In the genomic region with DNA sequence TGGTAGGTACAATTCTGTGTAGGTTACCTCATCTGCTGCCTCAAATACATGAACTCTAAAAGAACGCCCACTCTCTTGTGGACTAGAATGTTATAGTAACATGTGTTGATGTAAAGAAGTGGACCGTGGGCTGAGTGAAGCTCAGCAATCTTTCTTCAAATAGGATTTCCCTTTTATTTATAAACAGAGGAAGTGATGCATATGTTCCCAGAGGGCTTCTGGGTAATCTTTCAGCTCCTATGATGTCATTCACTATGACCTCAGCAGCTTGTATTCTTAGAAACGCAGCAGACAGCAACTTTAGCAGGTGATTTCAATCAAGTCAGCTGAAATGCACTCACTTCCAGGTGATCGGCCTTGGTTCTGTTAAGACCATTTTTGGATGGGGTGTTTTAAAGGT, we compare ENCODE assay signal across 9 cellular contexts. TPM values are rescaled to one million over a fixed set of nuclear protein-coding genes. Genes with fewer than 3 reads are reported as not detected.
DNase-seq lines count a peak whose midpoint lies in the region; ATAC-seq and TF ChIP-seq lines count a peak whose summit lies in the region.
"Had no signal": no experiment of that assay in that cellular context is flagged by ENCODE, and none has a peak within 500 bp of the region (broad histone marks: within the 10 kb centered on the region; RNA-seq: fewer than 3 reads in every experiment).

No MANE protein-coding gene starts in this region.

- peak overlapping the region; percentile 50; the same call in 1 of the 2 replicates for H3K4me2 ChIP-seq in OCI-LY7 (ENCODE audit: low read length)

- H3K27ac ChIP-seq in OCI-LY7 (ENCODE audit: low read depth, low read length, poor library complexity, severe bottlenecking) (peak overlapping the region; percentile 75), aorta (ENCODE audit: low read depth in 1 of 2, low read length in 2 of 2) (no peak overlapping the region)

- no peaks in the 10 kb centered on the region for H3K9me2 ChIP-seq in OCI-LY7 (ENCODE audit: insufficient read depth, low read length)

- no peaks in the 10 kb centered on the region for H3K79me2 ChIP-seq in OCI-LY7 (ENCODE audit: insufficient read depth, low read depth, low read length)

- peaks cover 42% of the 10 kb centered on the region for H3K36me3 Mint-ChIP-seq in activated CD4-positive, alpha-beta memory T cell treated with anti-CD3 and anti-CD28 coated beads for 36 hours
- H3K36me3 Mint-ChIP-seq in activated CD4-positive, alpha-beta memory T cell treated with anti-CD3 and anti-CD28 coated beads, Interleukin-2, amount 10 ng/mL, durations not matched to agents 7 days and 5 days (ENCODE audit: low read depth): peaks cover 55% of the 10 kb centered on the region
- peaks cover 91% of the 10 kb centered on the region for H3K36me3 Mint-ChIP-seq in stimulated activated effector memory CD8-positive, alpha-beta T cell treated with anti-CD3 and anti-CD28 coated beads, Interleukin-12 subunit alpha, Interleukin-12 subunit beta, amount 100 ng/mL, for 72 hours

- peak overlapping the region; percentile 3 for H3K27ac Mint-ChIP-seq in activated CD4-positive, alpha-beta memory T cell treated with anti-CD3 and anti-CD28 coated beads for 36 hours
- H3K27ac Mint-ChIP-seq in activated CD4-positive, alpha-beta memory T cell treated with anti-CD3 and anti-CD28 coated beads, Interleukin-2, amount 10 ng/mL, durations not matched to agents 7 days and 5 days: no peak overlapping the region
- H3K27ac Mint-ChIP-seq in stimulated activated effector memory CD8-positive, alpha-beta T cell treated with anti-CD3 and anti-CD28 coated beads, Interleukin-12 subunit alpha, Interleukin-12 subunit beta, amount 100 ng/mL, for 72 hours: peak overlapping the region; percentile 89

- no peak overlapping the region for H3K4me3 ChIP-seq in OCI-LY7 (ENCODE audit: low read depth, low read length, poor library complexity, severe bottlenecking)
- H3K4me3 ChIP-seq in epithelial cell of esophagus (ENCODE audit: low read length): no peak overlapping the region
- H3K4me3 ChIP-seq in aorta (ENCODE audit: low read length in 2 of 2): no peak overlapping the region

- H2AFZ ChIP-seq in OCI-LY7 (ENCODE audit: low read length): no peak overlapping the region; the same call in 1 of the 2 replicates

- 39 to 59% methylated on average over 4 of the region's 4 CpGs for WGBS in aorta, 2 donors

- no peaks in the 10 kb centered on the region for H3K27me3 Mint-ChIP-seq in activated CD4-positive, alpha-beta memory T cell treated with anti-CD3 and anti-CD28 coated beads for 36 hours
- no peaks in the 10 kb centered on the region for H3K27me3 Mint-ChIP-seq in activated CD4-positive, alpha-beta memory T cell treated with anti-CD3 and anti-CD28 coated beads, Interleukin-2, amount 10 ng/mL, durations not matched to agents 7 days and 5 days

- no peaks in the 10 kb centered on the region for H3K9me3 ChIP-seq in OCI-LY7 (ENCODE audit: low read length)
- no peaks in the 10 kb centered on the region for H3K9me3 ChIP-seq in aorta (ENCODE audit: control insufficient read depth, low read length)

- BruUV-seq in OCI-LY7 (replicated peaks; lab: Mats Ljungman, UMichigan): no TSS peak

- H3K4me3 Mint-ChIP-seq in activated CD4-positive, alpha-beta memory T cell treated with anti-CD3 and anti-CD28 coated beads for 36 hours: no peak overlapping the region
- no peak overlapping the region for H3K4me3 Mint-ChIP-seq in activated CD4-positive, alpha-beta memory T cell treated with anti-CD3 and anti-CD28 coated beads, Interleukin-2, amount 10 ng/mL, durations not matched to agents 7 days and 5 days
- peak overlapping the region; percentile 37 for H3K4me3 Mint-ChIP-seq in stimulated activated effector memory CD8-positive, alpha-beta T cell treated with anti-CD3 and anti-CD28 coated beads, Interleukin-12 subunit alpha, Interleukin-12 subunit beta, amount 100 ng/mL, for 72 hours
- H3K4me3 Mint-ChIP-seq: neural crest cell had no signal

- H3K4me1 ChIP-seq in OCI-LY7 (ENCODE audit: insufficient read depth, low read length, poor library complexity, severe bottlenecking): peaks cover 39% of the 10 kb centered on the region
- H3K4me1 ChIP-seq in aorta (ENCODE audit: control insufficient read depth in 1 of 2, insufficient read depth in 2 of 2, low read length in 2 of 2): no peaks in the 10 kb centered on the region

- H3K9me3 Mint-ChIP-seq in activated CD4-positive, alpha-beta memory T cell treated with anti-CD3 and anti-CD28 coated beads for 36 hours: no peaks in the 10 kb centered on the region
- H3K9me3 Mint-ChIP-seq in activated CD4-positive, alpha-beta memory T cell treated with anti-CD3 and anti-CD28 coated beads, Interleukin-2, amount 10 ng/mL, durations not matched to agents 7 days and 5 days: no peaks in the 10 kb centered on the region
- no peaks in the 10 kb centered on the region for H3K9me3 Mint-ChIP-seq in stimulated activated effector memory CD8-positive, alpha-beta T cell treated with anti-CD3 and anti-CD28 coated beads, Interleukin-12 subunit alpha, Interleukin-12 subunit beta, amount 100 ng/mL, for 72 hours
- H3K9me3 Mint-ChIP-seq: neural crest cell had no signal

- peak; percentile 86 for ATAC-seq in stimulated activated effector memory CD8-positive, alpha-beta T cell treated with anti-CD3 and anti-CD28 coated beads, Interleukin-12 subunit alpha, Interleukin-12 subunit beta, amount 100 ng/mL, for 72 hours
- no peak for ATAC-seq in aorta (ENCODE audit: low FRiP score)

- DNase-seq in activated CD4-positive, alpha-beta memory T cell treated with anti-CD3 and anti-CD28 coated beads for 36 hours: no peak
- DNase-seq in activated CD4-positive, alpha-beta memory T cell treated with anti-CD3 and anti-CD28 coated beads, Interleukin-2, amount 10 ng/mL, durations not matched to agents 7 days and 5 days: no peak
- DNase-seq in OCI-LY7 (ENCODE audit: low spot score): peak; percentile 55
- peak; percentile 41 for DNase-seq in epithelial cell of esophagus (ENCODE audit: low read depth)
- DNase-seq in stimulated activated effector memory CD8-positive, alpha-beta T cell treated with anti-CD3 and anti-CD28 coated beads, Interleukin-12 subunit alpha, Interleukin-12 subunit beta, amount 100 ng/mL, for 72 hours (ENCODE audit: low spot score in 2 of 2): no peak
- no peak for DNase-seq in aorta
- DNase-seq in stimulated activated CD8-positive, alpha-beta memory T cell treated with anti-CD3 and anti-CD28 coated beads, Interleukin-4, amount 100 ng/mL, for 48 hours: no peak
- no peak for DNase-seq in effector CD4-positive, alpha-beta T cell

- CTCF ChIA-PET in activated CD4-positive, alpha-beta memory T cell treated with anti-CD3 and anti-CD28 coated beads for 36 hours (lab: Charles Lee): interaction anchor here (1.0 to 2.2 kb wide), 2 partner anchors 66 to 166 kb away, joined by 3 to 8 read pairs; no protein-coding TSS in a partner anchor
- CTCF ChIA-PET in activated CD4-positive, alpha-beta memory T cell treated with anti-CD3 and anti-CD28 coated beads, Interleukin-2, amount 10 ng/mL, durations not matched to agents 7 days and 5 days (lab: Charles Lee): interaction anchor here (0.7 to 5.6 kb wide), 3 partner anchors 16 to 166 kb away, joined by 3 to 35 read pairs (median 3); no protein-coding TSS in a partner anchor
- CTCF ChIA-PET in OCI-LY7 (lab: Charles Lee; ENCODE audit: unreplicated experiment): interaction anchor here (1.4 kb wide), 1 partner anchor 9 kb away, joined by 4 read pairs; no protein-coding TSS in a partner anchor

- TF ChIP-seq CTCF in OCI-LY7 (conservative IDR thresholded peaks at IDR 0.05; ENCODE audit: low read length) (no peak), epithelial cell of esophagus (IDR thresholded peaks at IDR 0.05; ENCODE audit: insufficient read depth, low read depth, low read length, missing control alignments) (no peak)

- H3K4me1 Mint-ChIP-seq in activated CD4-positive, alpha-beta memory T cell treated with anti-CD3 and anti-CD28 coated beads for 36 hours (ENCODE audit: low read depth): peaks cover 23% of the 10 kb centered on the region
- peaks cover 14% of the 10 kb centered on the region for H3K4me1 Mint-ChIP-seq in activated CD4-positive, alpha-beta memory T cell treated with anti-CD3 and anti-CD28 coated beads, Interleukin-2, amount 10 ng/mL, durations not matched to agents 7 days and 5 days
- peaks cover 30% of the 10 kb centered on the region for H3K4me1 Mint-ChIP-seq in stimulated activated effector memory CD8-positive, alpha-beta T cell treated with anti-CD3 and anti-CD28 coated beads, Interleukin-12 subunit alpha, Interleukin-12 subunit beta, amount 100 ng/mL, for 72 hours

- intact Hi-C loops in activated CD4-positive, alpha-beta memory T cell treated with anti-CD3 and anti-CD28 coated beads for 36 hours (cut with micrococcal nuclease): no loop called here
- intact Hi-C loops in OCI-LY7 (cut with micrococcal nuclease; ENCODE audit: unreplicated experiment) (loop anchor here (10.0 kb wide), 1 partner anchor 406 kb away; no protein-coding TSS in a partner anchor), aorta (cut with DNase I) (no loop called here)

- POLR2A ChIA-PET in activated CD4-positive, alpha-beta memory T cell treated with anti-CD3 and anti-CD28 coated beads for 36 hours (lab: Charles Lee): no interaction called here
- POLR2A ChIA-PET in activated CD4-positive, alpha-beta memory T cell treated with anti-CD3 and anti-CD28 coated beads, Interleukin-2, amount 10 ng/mL, durations not matched to agents 7 days and 5 days (lab: Charles Lee): interaction anchor here (1.3 kb wide), 1 partner anchor 8 kb away, joined by 4 read pairs; no protein-coding TSS in a partner anchor
- POLR2A ChIA-PET in OCI-LY7 (lab: Charles Lee): interaction anchor here (0.6 to 1.6 kb wide), 5 partner anchors 8 to 453 kb away, joined by 4 to 6 read pairs (median 5); no protein-coding TSS in a partner anchor

- no peaks in the 10 kb centered on the region for H3K27me3 ChIP-seq in aorta (ENCODE audit: control insufficient read depth in 1 of 2, insufficient read depth in 2 of 2, low read length in 1 of 2)

- H4K20me1 ChIP-seq in OCI-LY7 (ENCODE audit: insufficient read depth, low read length): no peaks in the 10 kb centered on the region

- H3K36me3 ChIP-seq in OCI-LY7 (ENCODE audit: insufficient read depth, low read length): peaks cover 43% of the 10 kb centered on the region
- no peaks in the 10 kb centered on the region for H3K36me3 ChIP-seq in aorta (ENCODE audit: control insufficient read depth in 1 of 2, insufficient read depth in 2 of 2, low read length in 1 of 2)

RNA-seq across cellular contexts. Expression of gene F2RL2, which starts 14.4 kb away (rescaled TPM):
- not detected for total RNA-seq in activated CD4-positive, alpha-beta memory T cell treated with anti-CD3 and anti-CD28 coated beads for 36 hours
- not detected for total RNA-seq in activated CD4-positive, alpha-beta memory T cell treated with anti-CD3 and anti-CD28 coated beads, Interleukin-2, amount 10 ng/mL, durations not matched to agents 7 days and 5 days
- 0.03 TPM in 1 of 2 replicates, not detected in the other for total RNA-seq in OCI-LY7 (2014; rRNA removed; shearing (Covaris generic))
- total RNA-seq in OCI-LY7 (2022): not detected in 2 replicates
- total RNA-seq in aorta: under 1 TPM; 0.32 to 0.51 TPM
- 1 to 10 TPM in 1 of 2 donors, under 1 TPM in 1; 0.50 to 4.4 TPM for polyA plus RNA-seq in aorta
- total RNA-seq: neural crest cell had no signal

Comparison
In these comparisons a context has a peak if more than half of its experiments do, and no peak if none do; other contexts are left out.
1. DNase-seq: peak in OCI-LY7 (single experiment) and epithelial cell of esophagus (single experiment); none in activated CD4-positive, alpha-beta memory T cell treated with anti-CD3 and anti-CD28 coated beads for 36 hours (single experiment), activated CD4-positive, alpha-beta memory T cell treated with anti-CD3 and anti-CD28 coated beads, Interleukin-2, amount 10 ng/mL, durations not matched to agents 7 days and 5 days (single experiment), stimulated activated effector memory CD8-positive, alpha-beta T cell treated with anti-CD3 and anti-CD28 coated beads, Interleukin-12 subunit alpha, Interleukin-12 subunit beta, amount 100 ng/mL, for 72 hours (0 of 2), aorta (0 of 2), stimulated activated CD8-positive, alpha-beta memory T cell treated with anti-CD3 and anti-CD28 coated beads, Interleukin-4, amount 100 ng/mL, for 48 hours (single experiment) and effector CD4-positive, alpha-beta T cell (single experiment).